In the genomic region with DNA sequence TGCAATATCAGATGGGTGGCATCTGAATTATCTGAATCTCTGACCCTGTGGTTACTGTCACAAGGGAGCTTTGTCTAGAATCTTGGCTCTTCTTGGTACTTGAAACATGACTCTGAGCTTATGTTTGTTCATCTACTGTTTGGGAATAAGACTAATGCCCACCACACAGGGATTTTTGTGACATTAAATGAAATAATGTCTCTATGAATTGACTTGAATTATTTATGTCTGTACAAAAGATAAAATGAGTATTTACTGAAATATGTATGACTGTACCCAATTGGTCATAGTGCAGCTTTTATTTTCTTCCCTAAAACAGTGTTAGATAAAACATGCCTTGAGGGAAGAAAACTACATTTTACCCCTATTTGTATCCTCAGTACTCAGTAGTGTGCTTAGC, we compare ENCODE assay signal across 28 cellular contexts.
"Had no signal": no experiment of that assay in that cellular context is flagged by ENCODE, and none has a peak within 500 bp of the region (broad histone marks: within the 10 kb centered on the region; RNA-seq: fewer than 3 reads in every experiment).

No MANE protein-coding gene starts in this region.

- H3K36me3 ChIP-seq: cardiac muscle cell had no signal

- H3K9me3 Mint-ChIP-seq: activated B cell treated with CpG ODN at 0.5 μM for 24 hours; activated CD4-positive, alpha-beta memory T cell treated with anti-CD3 and anti-CD28 coated beads for 36 hours; activated CD4-positive, alpha-beta T cell treated with anti-CD3 and anti-CD28 coated beads, Interleukin-2, amount 10 ng/mL, durations not matched to agents 24 days and 14 days; activated naive CD4-positive, alpha-beta T cell treated with anti-CD3 and anti-CD28 coated beads, Interleukin-2, amount 50 U/mL, for 72 hours; activated T-cell treated with anti-CD3 and anti-CD28 coated beads, Interleukin-2, amount 50 U/mL, for 4 hours; brain; T-cell had no signal

- ATAC-seq: activated naive CD4-positive, alpha-beta T cell treated with anti-CD3 and anti-CD28 coated beads, Interleukin-2, amount 50 U/mL, for 72 hours; activated T-cell treated with anti-CD3 and anti-CD28 coated beads, Interleukin-2, amount 50 U/mL, for 4 hours; K562; T-cell had no signal

- H3K4me3 Mint-ChIP-seq: activated B cell treated with CpG ODN at 0.5 μM for 24 hours; activated CD4-positive, alpha-beta memory T cell treated with anti-CD3 and anti-CD28 coated beads for 36 hours; activated CD4-positive, alpha-beta T cell treated with anti-CD3 and anti-CD28 coated beads, Interleukin-2, amount 10 ng/mL, durations not matched to agents 24 days and 14 days; activated T-cell treated with anti-CD3 and anti-CD28 coated beads, Interleukin-2, amount 50 U/mL, for 4 hours; brain; T-cell had no signal

- H3K27ac Mint-ChIP-seq: activated B cell treated with CpG ODN at 0.5 μM for 24 hours; activated CD4-positive, alpha-beta memory T cell treated with anti-CD3 and anti-CD28 coated beads for 36 hours; activated CD4-positive, alpha-beta T cell treated with anti-CD3 and anti-CD28 coated beads, Interleukin-2, amount 10 ng/mL, durations not matched to agents 24 days and 14 days; activated naive CD4-positive, alpha-beta T cell treated with anti-CD3 and anti-CD28 coated beads, Interleukin-2, amount 50 U/mL, for 72 hours; brain; T-cell had no signal

- DNase-seq: activated B cell treated with CpG ODN at 0.5 μM for 24 hours; activated CD4-positive, alpha-beta memory T cell treated with anti-CD3 and anti-CD28 coated beads for 36 hours; activated CD4-positive, alpha-beta T cell treated with anti-CD3 and anti-CD28 coated beads for 1 hour; activated CD4-positive, alpha-beta T cell treated with anti-CD3 and anti-CD28 coated beads, Interleukin-2, amount 10 ng/mL, durations not matched to agents 24 days and 14 days; activated CD8-positive, alpha-beta memory T cell treated with anti-CD3 and anti-CD28 coated beads for 24 hours; activated effector memory CD4-positive, alpha-beta T cell treated with anti-CD3 and anti-CD28 coated beads, Interleukin-2, amount 50 U/mL, for 16 hours; activated naive CD4-positive, alpha-beta T cell treated with Interleukin-2 at 50 U/mL for 16 hours; activated T-cell treated with anti-CD3 and anti-CD28 coated beads, Interleukin-2, amount 50 U/mL, for 4 hours; amygdala; Karpas-422; NCI-H1092; NCI-H1417; NCI-H2029; NCI-H2107; NCI-H345; NCI-H510A; NCI-H526 treated with DMSO at 0.1 percent for 48 hours; NK-92 treated with Interleukin-12 subunit alpha and Interleukin-12 subunit beta, amount 100 ng/mL, for 24 hours; OCI-M1; SHP77 treated with DMSO at 0.1 percent for 48 hours; T-cell; T-helper 2 cell; T1000 had no signal

- H3K27me3 Mint-ChIP-seq: brain had no signal

- H3K27me3 ChIP-seq: cardiac muscle cell had no signal

- H3K36me3 Mint-ChIP-seq: activated CD4-positive, alpha-beta memory T cell treated with anti-CD3 and anti-CD28 coated beads for 36 hours; activated naive CD4-positive, alpha-beta T cell treated with anti-CD3 and anti-CD28 coated beads, Interleukin-2, amount 50 U/mL, for 72 hours; brain; T-cell had no signal

- H3K27ac ChIP-seq: cardiac muscle cell, SK-N-MC had no signal

- H3K4me1 Mint-ChIP-seq: activated B cell treated with CpG ODN at 0.5 μM for 24 hours; activated CD4-positive, alpha-beta T cell treated with anti-CD3 and anti-CD28 coated beads, Interleukin-2, amount 10 ng/mL, durations not matched to agents 24 days and 14 days; brain; T-cell had no signal

- H3K4me3 ChIP-seq: cardiac muscle cell, K562, SK-N-MC had no signal
